8 cellular contexts compared by ENCODE assay signal in the genomic region with DNA sequence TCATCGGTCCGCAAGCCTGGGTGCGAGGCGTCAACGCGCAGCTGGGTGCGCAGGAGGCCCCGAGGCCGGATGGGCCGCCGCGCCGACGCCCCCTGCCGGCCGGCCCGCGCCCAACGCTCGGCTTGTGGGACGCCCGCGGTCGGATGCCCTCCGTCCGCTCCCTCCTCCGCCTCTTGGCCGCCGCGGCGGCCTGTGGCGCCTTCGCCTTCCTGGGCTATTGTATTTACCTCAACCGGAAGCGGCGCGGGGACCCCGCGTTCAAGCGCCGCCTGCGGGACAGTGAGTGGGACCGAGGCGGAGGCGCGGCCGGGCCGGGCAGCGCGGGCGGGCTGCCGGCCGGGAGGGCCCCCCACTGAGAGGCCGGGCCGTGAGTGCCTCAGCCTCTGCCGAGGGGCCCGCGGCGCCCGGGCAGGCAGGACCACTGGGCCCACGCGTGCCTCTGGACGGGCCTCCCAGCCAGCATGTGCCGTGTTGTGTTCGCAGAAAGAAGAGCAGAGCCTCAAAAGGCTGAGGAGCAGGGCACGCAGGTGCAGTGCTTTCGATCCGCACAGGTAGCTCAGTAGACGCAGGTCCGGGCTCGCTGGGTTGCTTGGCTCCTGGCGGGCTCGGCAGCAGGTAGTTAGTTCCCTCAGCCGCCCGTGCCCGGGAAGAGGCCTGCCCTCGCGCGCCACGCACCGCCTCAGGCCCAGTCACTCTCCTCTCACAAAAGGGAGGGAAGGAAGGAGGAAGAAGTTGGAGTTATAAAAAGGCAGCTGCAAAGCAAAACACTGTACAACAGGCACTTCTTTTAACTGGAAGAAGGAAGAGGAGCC.
DNase-seq lines count a peak whose midpoint lies in the region; ATAC-seq lines count a peak whose summit lies in the region.

A gene (plus strand): TSS at position 116 of the 812 bp plus-strand sequence. CDS start 28 bp downstream, at position 144.

- DNase-seq in Ammon's horn (ENCODE audit: low spot score) (peak; percentile 48), NCI-H526 treated with DMSO at 0.1 percent for 48 hours (lab: John Stamatoyannopoulos, UW) (peak; percentile 30), activated T-cell treated with anti-CD3 and anti-CD28 coated beads for 24 hours (ENCODE audit: low read depth) (peak; percentile 55), epithelial cell of prostate (ENCODE audit: low read depth, low spot score) (peak; percentile 24)
- DNase-seq in stimulated activated CD8-positive, alpha-beta memory T cell treated with anti-CD3 and anti-CD28 coated beads, Interleukin-4, amount 100 ng/mL, for 48 hours, result peak; percentile 81

- peak within 1 kb of the TSS; percentile 66 to 90 for H3K9ac ChIP-seq in mucosa of rectum (ENCODE audit: low read depth in 1 of 2, low read length in 2 of 2)

- no peaks in the 10 kb centered on the region for H3K36me3 ChIP-seq in mucosa of rectum (ENCODE audit: control insufficient read depth in 2 of 2, insufficient read depth in 2 of 2, low read length in 2 of 2)

- no peaks in the 10 kb centered on the region for H3K27me3 ChIP-seq in mucosa of rectum (ENCODE audit: control insufficient read depth in 2 of 2, insufficient read depth in 2 of 2, low read length in 2 of 2)

- H3K4me3 ChIP-seq in mucosa of rectum (ENCODE audit: low read length in 2 of 2), result peak within 1 kb of the TSS; percentile 74 to 79

- peaks cover 7 to 9% of the 10 kb centered on the region in 2 donors for H3K4me1 ChIP-seq in mucosa of rectum (ENCODE audit: control insufficient read depth in 2 of 2, insufficient read depth in 2 of 2, low read length in 2 of 2)

- ATAC-seq in GM18907 (IDR thresholded peaks at IDR 0.05; ENCODE audit: unreplicated experiment), result peak; percentile 91
- peak; percentile 92 for ATAC-seq in HG03135 (IDR thresholded peaks at IDR 0.05; ENCODE audit: unreplicated experiment)

- no peaks in the 10 kb centered on the region for H3K9me3 ChIP-seq in mucosa of rectum (ENCODE audit: control insufficient read depth in 2 of 2, low read length in 2 of 2)

- H3K27ac ChIP-seq in epithelial cell of prostate, result peak within 1 kb of the TSS; percentile 32
- peak within 1 kb of the TSS; percentile 75 to 82 for H3K27ac ChIP-seq in mucosa of rectum (ENCODE audit: low read depth in 2 of 2, low read length in 2 of 2)

Comparison
In these comparisons a context has a peak if more than half of its experiments do, and no peak if none do; other contexts are left out.
1. Peak in every context shown above with its lines: DNase-seq, ATAC-seq, H3K4me3 ChIP-seq and H3K27ac ChIP-seq.
2. DNase-seq: peak in every context shown above with its lines; median percentile 81 in stimulated activated CD8-positive, alpha-beta memory T cell treated with anti-CD3 and anti-CD28 coated beads, Interleukin-4, amount 100 ng/mL, for 48 hours; 55 in activated T-cell treated with anti-CD3 and anti-CD28 coated beads for 24 hours; 48 in Ammon's horn; 30 in NCI-H526 treated with DMSO at 0.1 percent for 48 hours; 24 in epithelial cell of prostate.